ENCODE assay signal across 8 cellular contexts in genomic region chr9:33161011-33161588, GRCh38. TPM values are rescaled to one million over a fixed set of nuclear protein-coding genes. Genes with fewer than 3 reads are reported as not detected.
DNase-seq lines count a peak whose midpoint lies in the region; ATAC-seq and TF ChIP-seq lines count a peak whose summit lies in the region.

No MANE protein-coding gene starts in this region.

- in situ Hi-C loops in gastrocnemius medialis (cut with MboI; ENCODE audit: low sequenced_read_pairs in 4 of 4) = loop anchor here in 1 of 4 donors (25.0 kb wide), 1 partner anchor 774 kb away; the partner anchor contains the start of gene ACO1

- peak overlapping the region; percentile 86 for H3K4me3 Mint-ChIP-seq in activated naive CD4-positive, alpha-beta T cell treated with anti-CD3 and anti-CD28 coated beads, Interleukin-2, amount 50 U/mL, for 24 hours

- no peaks in the 10 kb centered on the region for H3K9me3 ChIP-seq in heart right ventricle
- H3K9me3 ChIP-seq in gastrocnemius medialis = no peaks in the 10 kb centered on the region

- TF ChIP-seq CTCF in heart right ventricle (IDR thresholded peaks at IDR 0.05) (no peak), gastrocnemius medialis (IDR thresholded peaks at IDR 0.05 in 4 of 5, conservative IDR thresholded peaks at IDR 0.05 in 1 of 5) (no peak)

- DNase-seq in activated CD4-positive, CD25-positive, alpha-beta regulatory T cell treated with anti-CD3 and anti-CD28 coated beads, Interleukin-2, amount 50 U/mL, for 72 hours = no peak
- DNase-seq in NCI-H82 (lab: John Stamatoyannopoulos, UW) (peak; percentile 76), heart right ventricle (peak; percentile 48 to 59), gastrocnemius medialis (peak; percentile 53 to 77), hippocampal formation (lab: John Stamatoyannopoulos, UW) (no peak)

- H3K36me3 ChIP-seq in heart right ventricle = no peaks in the 10 kb centered on the region
- H3K36me3 ChIP-seq in gastrocnemius medialis = no peaks in the 10 kb centered on the region

- peak overlapping the region; percentile 93 for H3K27ac Mint-ChIP-seq in activated naive CD4-positive, alpha-beta T cell treated with anti-CD3 and anti-CD28 coated beads, Interleukin-2, amount 50 U/mL, for 24 hours

- H3K4me1 ChIP-seq in heart right ventricle (peaks cover 52 to 100% (median 93%) of the 10 kb centered on the region in 9 donors), gastrocnemius medialis (peaks cover 93 to 94% of the 10 kb centered on the region in 2 donors)

- H3K27ac ChIP-seq in heart right ventricle = peak overlapping the region; percentile 68 to 100 (median 99)
- peak overlapping the region; percentile 96 to 99 (median 99) for H3K27ac ChIP-seq in gastrocnemius medialis

- H3K27me3 ChIP-seq in heart right ventricle = no peaks in the 10 kb centered on the region
- H3K27me3 ChIP-seq in gastrocnemius medialis = no peaks in the 10 kb centered on the region

- H3K4me1 Mint-ChIP-seq in activated naive CD4-positive, alpha-beta T cell treated with anti-CD3 and anti-CD28 coated beads, Interleukin-2, amount 50 U/mL, for 24 hours = peaks cover 90% of the 10 kb centered on the region

- no peaks in the 10 kb centered on the region for H3K27me3 Mint-ChIP-seq in activated naive CD4-positive, alpha-beta T cell treated with anti-CD3 and anti-CD28 coated beads, Interleukin-2, amount 50 U/mL, for 24 hours

- H3K4me3 ChIP-seq in heart right ventricle = peak overlapping the region in 6 of 10 donors; percentile 5 to 86 (median 9)
- peak overlapping the region in 3 of 4 donors; percentile 8 to 43 (median 21) for H3K4me3 ChIP-seq in gastrocnemius medialis

- peak in 1 of 2 donors; percentile 43 for TF ChIP-seq POLR2A in gastrocnemius medialis (IDR thresholded peaks at IDR 0.05)

- no peaks in the 10 kb centered on the region for H3K9me3 Mint-ChIP-seq in activated naive CD4-positive, alpha-beta T cell treated with anti-CD3 and anti-CD28 coated beads, Interleukin-2, amount 50 U/mL, for 24 hours

- peak; percentile 23 to 30 for ATAC-seq in activated CD4-positive, CD25-positive, alpha-beta regulatory T cell treated with anti-CD3 and anti-CD28 coated beads, Interleukin-2, amount 50 U/mL, for 24 hours
- ATAC-seq in heart right ventricle = peak; percentile 4 to 44 (median 29)
- ATAC-seq in gastrocnemius medialis = peak; percentile 23 to 34
- no peak for ATAC-seq in HG02763 (IDR thresholded peaks at IDR 0.05; ENCODE audit: unreplicated experiment)

- peaks cover 4% of the 10 kb centered on the region for H3K36me3 Mint-ChIP-seq in activated naive CD4-positive, alpha-beta T cell treated with anti-CD3 and anti-CD28 coated beads, Interleukin-2, amount 50 U/mL, for 24 hours

- 26 to 30% methylated on average over 6 of the region's 6 CpGs for WGBS in heart right ventricle, 2 donors

- intact Hi-C loops in heart right ventricle (cut with DNase I) = loop anchor here in 1 of 10 donors (10.0 kb wide), 1 partner anchor 56 kb away; no protein-coding TSS in a partner anchor
- intact Hi-C loops in gastrocnemius medialis (cut with DNase I; ENCODE audit: low total_unique reads) = no loop called here

RNA-seq across cellular contexts. Expression of gene B4GALT1, which starts 6.0 kb away (rescaled TPM):
- total RNA-seq in heart right ventricle (100 to 1,000 TPM in 1 of 10 donors, 10 to 100 TPM in 9; 30.0 to 117 (median 43.1) TPM), gastrocnemius medialis (10 to 100 TPM; 24.2 to 56.2 (median 42.7) TPM)
- polyA plus RNA-seq in heart right ventricle = 10 to 100 TPM; 14.8 to 29.0 TPM

Comparison
In these comparisons a context has a peak if more than half of its experiments do, and no peak if none do; other contexts are left out.
1. DNase-seq: peak in NCI-H82 (single experiment), heart right ventricle (2 of 2) and gastrocnemius medialis (2 of 2); none in activated CD4-positive, CD25-positive, alpha-beta regulatory T cell treated with anti-CD3 and anti-CD28 coated beads, Interleukin-2, amount 50 U/mL, for 72 hours (single experiment) and hippocampal formation (0 of 2).